ENCODE assay signal across 8 cellular contexts in genomic region chr10:70537398-70538194, GRCh38. TPM values are rescaled to one million over a fixed set of nuclear protein-coding genes. Genes with fewer than 3 reads are reported as not detected.
DNase-seq lines count a peak whose midpoint lies in the region; ATAC-seq and TF ChIP-seq lines count a peak whose summit lies in the region.

No MANE protein-coding gene starts in this region.

- H3K27me3 ChIP-seq in stomach, result no peaks in the 10 kb centered on the region

- H3K27ac Mint-ChIP-seq in activated CD8-positive, alpha-beta memory T cell treated with anti-CD3 and anti-CD28 coated beads, Interleukin-2, amount 10 ng/mL, durations not matched to agents 7 days and 5 days, result no peak overlapping the region

- H3K9me3 ChIP-seq in stomach, result no peaks in the 10 kb centered on the region

- peak; percentile 31 for ATAC-seq in activated CD8-positive, alpha-beta memory T cell treated with anti-CD3 and anti-CD28 coated beads, Interleukin-2, amount 10 ng/mL, durations not matched to agents 7 days and 5 days
- no peak for ATAC-seq in GM19397 (IDR thresholded peaks at IDR 0.05; ENCODE audit: unreplicated experiment)

- no peaks in the 10 kb centered on the region for H3K9me3 Mint-ChIP-seq in activated CD8-positive, alpha-beta memory T cell treated with anti-CD3 and anti-CD28 coated beads, Interleukin-2, amount 10 ng/mL, durations not matched to agents 7 days and 5 days (ENCODE audit: low read depth)

- peak overlapping the region in 1 of 5 donors; percentile 54 for H3K27ac ChIP-seq in stomach

- no peak overlapping the region for H3K4me3 Mint-ChIP-seq in activated CD8-positive, alpha-beta memory T cell treated with anti-CD3 and anti-CD28 coated beads, Interleukin-2, amount 10 ng/mL, durations not matched to agents 7 days and 5 days

- peaks cover 0 to 29% (median 15%) of the 10 kb centered on the region in 4 donors for H3K36me3 ChIP-seq in stomach

- 43 to 62% (median 57%) methylated on average over 10 to 15 of the region's 15 CpGs for WGBS in stomach, 5 donors

- H3K4me3 ChIP-seq in fibroblast of mammary gland (ENCODE audit: control insufficient read depth, low read depth, low read length) (no peak overlapping the region), stomach (no peak overlapping the region)

- intact Hi-C loops in stomach (cut with DNase I; ENCODE audit: low total_unique reads), result loop anchor here (5.0 kb wide), 1 partner anchor 75 kb away; no protein-coding TSS in a partner anchor

- no peaks in the 10 kb centered on the region for H3K36me3 Mint-ChIP-seq in activated CD8-positive, alpha-beta memory T cell treated with anti-CD3 and anti-CD28 coated beads, Interleukin-2, amount 10 ng/mL, durations not matched to agents 7 days and 5 days

- CTCF ChIA-PET in activated CD8-positive, alpha-beta memory T cell treated with anti-CD3 and anti-CD28 coated beads, Interleukin-2, amount 10 ng/mL, durations not matched to agents 7 days and 5 days (lab: Charles Lee), result interaction anchor here (1.4 to 2.6 kb wide), 2 partner anchors 76 kb away, joined by 8 to 12 read pairs; no protein-coding TSS in a partner anchor

- no peaks in the 10 kb centered on the region for H3K4me1 Mint-ChIP-seq in activated CD8-positive, alpha-beta memory T cell treated with anti-CD3 and anti-CD28 coated beads, Interleukin-2, amount 10 ng/mL, durations not matched to agents 7 days and 5 days

- peaks cover 8% of the 10 kb centered on the region for H3K27me3 Mint-ChIP-seq in activated CD8-positive, alpha-beta memory T cell treated with anti-CD3 and anti-CD28 coated beads, Interleukin-2, amount 10 ng/mL, durations not matched to agents 7 days and 5 days

- TF ChIP-seq CTCF in fibroblast of mammary gland (conservative IDR thresholded peaks at IDR 0.05; ENCODE audit: control insufficient read depth, insufficient read depth, low read depth, low read length) (peak; percentile 26), stomach (IDR thresholded peaks at IDR 0.05) (peak in 2 of 7 experiments; percentile 11 to 17)

- TF ChIP-seq POLR2A in stomach (IDR thresholded peaks at IDR 0.05), result no peak

- peaks cover 0 to 16% (median 0%) of the 10 kb centered on the region in 4 donors for H3K4me1 ChIP-seq in stomach

- no peak for TF ChIP-seq EP300 in stomach (IDR thresholded peaks at IDR 0.05)

- peak; percentile 48 for DNase-seq in activated CD8-positive, alpha-beta memory T cell treated with anti-CD3 and anti-CD28 coated beads, Interleukin-2, amount 10 ng/mL, durations not matched to agents 7 days and 5 days
- no peak for DNase-seq in activated CD8-positive, alpha-beta memory T cell treated with anti-CD3 and anti-CD28 coated beads, Interleukin-2, amount 50 U/mL, for 4 hours
- DNase-seq in RPMI8226 (peak; percentile 43), fibroblast of mammary gland (ENCODE audit: low read depth) (no peak), stomach (peak; percentile 36), hepatic stellate cell (ENCODE audit: low spot score) (no peak)
- no peak for DNase-seq in activated CD4-positive, CD25-positive, alpha-beta regulatory T cell treated with anti-CD3 and anti-CD28 coated beads, Interleukin-2, amount 50 U/mL, for 72 hours

RNA-seq across cellular contexts. Expression of gene PALD1, which starts 59.0 kb away (rescaled TPM):
- total RNA-seq in activated CD8-positive, alpha-beta memory T cell treated with anti-CD3 and anti-CD28 coated beads, Interleukin-2, amount 10 ng/mL, durations not matched to agents 7 days and 5 days, result under 1 TPM; 0.26 to 0.41 TPM
- 10 to 100 TPM in 2 of 5 donors, 1 to 10 TPM in 3; 3.6 to 25.1 (median 8.1) TPM for total RNA-seq in stomach
- polyA plus RNA-seq in stomach, result 1 to 10 TPM; 2.4 to 3.0 (median 2.7) TPM

Comparison
In these comparisons a context has a peak if more than half of its experiments do, and no peak if none do; other contexts are left out.
1. DNase-seq: peak in activated CD8-positive, alpha-beta memory T cell treated with anti-CD3 and anti-CD28 coated beads, Interleukin-2, amount 10 ng/mL, durations not matched to agents 7 days and 5 days (single experiment), RPMI8226 (single experiment) and stomach (single experiment); none in activated CD8-positive, alpha-beta memory T cell treated with anti-CD3 and anti-CD28 coated beads, Interleukin-2, amount 50 U/mL, for 4 hours (single experiment), fibroblast of mammary gland (single experiment), activated CD4-positive, CD25-positive, alpha-beta regulatory T cell treated with anti-CD3 and anti-CD28 coated beads, Interleukin-2, amount 50 U/mL, for 72 hours (single experiment) and hepatic stellate cell (single experiment).